ENCODE assay signal across 21 cellular contexts in the genomic region with DNA sequence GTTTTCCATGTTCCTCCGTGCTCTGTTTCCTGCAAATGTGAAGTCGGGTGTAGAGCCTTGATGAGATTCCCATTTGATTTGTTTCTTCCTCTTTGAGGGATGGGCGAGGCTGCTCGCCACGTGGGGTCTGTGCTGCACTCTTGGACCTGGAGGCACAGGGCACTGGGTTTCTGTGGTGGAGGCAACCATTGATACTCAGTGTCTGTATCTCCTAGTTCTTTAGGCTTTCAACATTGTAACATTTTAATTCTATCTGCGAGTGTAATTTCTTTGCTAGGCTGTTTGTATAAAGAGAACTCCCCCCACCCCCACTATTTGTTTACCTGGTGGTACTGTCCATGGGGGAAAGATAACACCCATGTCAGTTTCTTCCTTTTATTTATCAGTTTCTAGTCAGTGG. TPM values are rescaled to one million over a fixed set of nuclear protein-coding genes. Genes with fewer than 3 reads are reported as not detected.
DNase-seq lines count a peak whose midpoint lies in the region; ATAC-seq and TF ChIP-seq lines count a peak whose summit lies in the region.
"Had no signal": no experiment of that assay in that cellular context is flagged by ENCODE, and none has a peak within 500 bp of the region (broad histone marks: within the 10 kb centered on the region; RNA-seq: fewer than 3 reads in every experiment).

No MANE protein-coding gene starts in this region.

- H3K14ac ChIP-seq in trophoblast cell (ENCODE audit: low read length) = no peak overlapping the region

- H4K8ac ChIP-seq in trophoblast cell (ENCODE audit: low read depth, low read length) = no peak overlapping the region

- H3K36me3 ChIP-seq in trophoblast cell (ENCODE audit: control insufficient read depth in 1 of 2, insufficient read depth in 2 of 2, low read length in 2 of 2) = peaks cover 3 to 5% of the 10 kb centered on the region in 2 experiments
- H3K36me3 ChIP-seq in CD8-positive, alpha-beta memory T cell (ENCODE audit: insufficient read depth, low read length) = no peaks in the 10 kb centered on the region

- H3K27me3 ChIP-seq in trophoblast cell (ENCODE audit: insufficient read depth, low read length) = no peaks in the 10 kb centered on the region
- H3K27me3 ChIP-seq in CD8-positive, alpha-beta memory T cell (ENCODE audit: insufficient read depth, low read length, poor library complexity, severe bottlenecking) = no peaks in the 10 kb centered on the region

- H4K91ac ChIP-seq in trophoblast cell (ENCODE audit: low read depth, low read length) = no peak overlapping the region

- H3K23ac ChIP-seq in trophoblast cell (ENCODE audit: low read length) = no peak overlapping the region

- no peak overlapping the region for H2AK5ac ChIP-seq in trophoblast cell (ENCODE audit: low read length)

- no peak overlapping the region for H3K4me2 ChIP-seq in trophoblast cell (ENCODE audit: low read length)

- H4K12ac ChIP-seq in trophoblast cell (ENCODE audit: low read depth, low read length) = no peak overlapping the region

- no peak overlapping the region for H3K27ac ChIP-seq in trophoblast cell (ENCODE audit: low read depth, low read length)
- H3K27ac ChIP-seq in CD8-positive, alpha-beta memory T cell (ENCODE audit: low read depth, low read length) = no peak overlapping the region
- H3K27ac ChIP-seq: GM23248, SK-N-MC had no signal

- peaks cover 81% of the 10 kb centered on the region for H3K4me1 Mint-ChIP-seq in stimulated activated naive CD8-positive, alpha-beta T cell treated with anti-CD3 and anti-CD28 coated beads, Interleukin-15, Interleukin-2, amounts not matched to agents 100 ng/mL and 50 ng/mL, for 24 hours (ENCODE audit: low read depth)
- peaks cover 40% of the 10 kb centered on the region for H3K4me1 Mint-ChIP-seq in WTC11
- peaks cover 33 to 70% (median 55%) of the 10 kb centered on the region in 3 donors for H3K4me1 Mint-ChIP-seq in CD8-positive, alpha-beta memory T cell

- WGBS in trophoblast cell (ENCODE audit: extremely low coverage, insufficient coverage, insufficient read length) = no CpG with 5 or more reads among the region's 6 CpGs

- peak overlapping the region; percentile 29 for H3K4ac ChIP-seq in trophoblast cell (ENCODE audit: low read depth, low read length)

- no peak for ATAC-seq in stimulated activated naive CD8-positive, alpha-beta T cell treated with anti-CD3 and anti-CD28 coated beads, Interleukin-15, Interleukin-2, amounts not matched to agents 100 U/mL and 50 U/mL, for 24 hours
- no peak for ATAC-seq in WTC11
- ATAC-seq in HG03039 (IDR thresholded peaks at IDR 0.05; ENCODE audit: unreplicated experiment) = no peak
- ATAC-seq in activated CD4-positive, CD25-positive, alpha-beta regulatory T cell treated with anti-CD3 and anti-CD28 coated beads, Interleukin-2, amount 50 U/mL, for 24 hours = no peak
- ATAC-seq: HCT116 had no signal

- no peak overlapping the region for H3K9ac ChIP-seq in trophoblast cell (ENCODE audit: low read length)

- no peak overlapping the region for H3K4me3 Mint-ChIP-seq in stimulated activated naive CD8-positive, alpha-beta T cell treated with anti-CD3 and anti-CD28 coated beads, Interleukin-15, Interleukin-2, amounts not matched to agents 100 ng/mL and 50 ng/mL, for 24 hours
- no peak overlapping the region for H3K4me3 Mint-ChIP-seq in WTC11
- no peak overlapping the region for H3K4me3 Mint-ChIP-seq in CD8-positive, alpha-beta memory T cell
- H3K4me3 Mint-ChIP-seq: CD4-positive, alpha-beta T cell had no signal

- H3K27me3 Mint-ChIP-seq in stimulated activated naive CD8-positive, alpha-beta T cell treated with anti-CD3 and anti-CD28 coated beads, Interleukin-15, Interleukin-2, amounts not matched to agents 100 ng/mL and 50 ng/mL, for 24 hours = no peaks in the 10 kb centered on the region
- no peaks in the 10 kb centered on the region for H3K27me3 Mint-ChIP-seq in WTC11 (ENCODE audit: low read depth)
- no peaks in the 10 kb centered on the region for H3K27me3 Mint-ChIP-seq in CD8-positive, alpha-beta memory T cell
- H3K27me3 Mint-ChIP-seq: CD4-positive, alpha-beta T cell had no signal

- no peak for TF ChIP-seq CTCF in WTC11 (IDR thresholded peaks at IDR 0.05)

- no peak overlapping the region for H3K18ac ChIP-seq in trophoblast cell (ENCODE audit: low read length)

- no peaks in the 10 kb centered on the region for H3K9me3 Mint-ChIP-seq in stimulated activated naive CD8-positive, alpha-beta T cell treated with anti-CD3 and anti-CD28 coated beads, Interleukin-15, Interleukin-2, amounts not matched to agents 100 ng/mL and 50 ng/mL, for 24 hours
- H3K9me3 Mint-ChIP-seq in WTC11 = no peaks in the 10 kb centered on the region
- H3K9me3 Mint-ChIP-seq in CD8-positive, alpha-beta memory T cell = no peaks in the 10 kb centered on the region
- H3K9me3 Mint-ChIP-seq: CD4-positive, alpha-beta T cell had no signal

- H3K4me3 ChIP-seq in trophoblast cell (ENCODE audit: low read depth, low read length) = no peak overlapping the region
- H3K4me3 ChIP-seq in CD8-positive, alpha-beta memory T cell (ENCODE audit: low read length) = no peak overlapping the region
- H3K4me3 ChIP-seq: GM23248, SK-N-MC had no signal

- H2BK120ac ChIP-seq in trophoblast cell (ENCODE audit: insufficient read depth, low read length, poor library complexity) = no peak overlapping the region

- DNase-seq in stimulated activated naive CD8-positive, alpha-beta T cell treated with anti-CD3 and anti-CD28 coated beads, Interleukin-15, Interleukin-2, amounts not matched to agents 100 U/mL and 50 U/mL, for 24 hours = no peak
- DNase-seq in WTC11 (ENCODE audit: low spot score) (no peak), trophoblast cell (no peak), DMS153 treated with DMSO at 0.1 percent for 48 hours (lab: John Stamatoyannopoulos, UW; ENCODE audit: unreplicated experiment) (no peak)
- DNase-seq in CD8-positive, alpha-beta memory T cell = no peak
- DNase-seq: 8988T; CD4-positive, alpha-beta T cell; DMS53; GM23248; Karpas-422; NCI-H1417 treated with DMSO at 0.1 percent for 48 hours; NCI-H2029; NCI-H2171; NCI-H446; NCI-H69; Right ventricle myocardium superior had no signal

- H2BK12ac ChIP-seq in trophoblast cell (ENCODE audit: low read length) = no peak overlapping the region

- peaks cover 6 to 15% of the 10 kb centered on the region in 2 experiments for H3K4me1 ChIP-seq in trophoblast cell (ENCODE audit: control insufficient read depth in 1 of 2, insufficient read depth in 2 of 2, low read length in 2 of 2)
- peaks cover 12% of the 10 kb centered on the region for H3K4me1 ChIP-seq in CD8-positive, alpha-beta memory T cell (ENCODE audit: insufficient read depth, low read length)

- H3K79me1 ChIP-seq in trophoblast cell (ENCODE audit: low read length) = peaks cover 1% of the 10 kb centered on the region

- H3K36me3 Mint-ChIP-seq in stimulated activated naive CD8-positive, alpha-beta T cell treated with anti-CD3 and anti-CD28 coated beads, Interleukin-15, Interleukin-2, amounts not matched to agents 100 ng/mL and 50 ng/mL, for 24 hours (ENCODE audit: low read depth) = peaks cover 48% of the 10 kb centered on the region
- H3K36me3 Mint-ChIP-seq in WTC11 = peaks cover 8% of the 10 kb centered on the region
- peaks cover 3 to 24% (median 14%) of the 10 kb centered on the region in 3 donors for H3K36me3 Mint-ChIP-seq in CD8-positive, alpha-beta memory T cell

- H2AFZ ChIP-seq in trophoblast cell (ENCODE audit: insufficient read depth, low read length, poor library complexity) = no peak overlapping the region
- H2AFZ ChIP-seq: GM23248 had no signal

- no peaks in the 10 kb centered on the region for H3K9me3 ChIP-seq in trophoblast cell (ENCODE audit: insufficient read depth, low read depth, low read length)
- H3K9me3 ChIP-seq in CD8-positive, alpha-beta memory T cell (ENCODE audit: low read length) = no peaks in the 10 kb centered on the region

- POLR2A ChIA-PET in WTC11 (lab: Charles Lee) = no interaction called here
- POLR2A ChIA-PET in CD8-positive, alpha-beta memory T cell (lab: Charles Lee) = no interaction called here

- no peak overlapping the region for H2BK5ac ChIP-seq in trophoblast cell (ENCODE audit: low read depth, low read length, poor library complexity)

- CTCF ChIA-PET in WTC11 (lab: Charles Lee) = interaction anchor here (1.0 to 2.9 kb wide), 3 partner anchors 10 to 92 kb away, joined by 3 to 30 read pairs (median 3); no protein-coding TSS in a partner anchor
- CTCF ChIA-PET in CD8-positive, alpha-beta memory T cell (lab: Charles Lee) = no interaction called here

- peak overlapping the region; percentile 9 for H3K27ac Mint-ChIP-seq in stimulated activated naive CD8-positive, alpha-beta T cell treated with anti-CD3 and anti-CD28 coated beads, Interleukin-15, Interleukin-2, amounts not matched to agents 100 ng/mL and 50 ng/mL, for 24 hours
- peak overlapping the region; percentile 19; the same call in 1 of the 2 replicates for H3K27ac Mint-ChIP-seq in WTC11
- peak overlapping the region in 1 of 8 donors; percentile 11 for H3K27ac Mint-ChIP-seq in CD8-positive, alpha-beta memory T cell
- H3K27ac Mint-ChIP-seq: CD4-positive, alpha-beta T cell had no signal

- H3K79me2 ChIP-seq in trophoblast cell (ENCODE audit: control insufficient read depth, insufficient read depth, low read length, poor library complexity) = peaks cover 2% of the 10 kb centered on the region

TF ChIP-seq in WTC11, 78 proteins besides CTCF, POLR2A, EP300 and RAD21 (continues in another document):
- TF ChIP-seq MYBL2 (CRISPR knock-in tag; IDR thresholded peaks at IDR 0.05) (no peak), NR1H2 (CRISPR knock-in tag; IDR thresholded peaks at IDR 0.05) (no peak), ZNF232 (CRISPR knock-in tag; IDR thresholded peaks at IDR 0.05) (no peak)
- TF ChIP-seq, protein P1, sequence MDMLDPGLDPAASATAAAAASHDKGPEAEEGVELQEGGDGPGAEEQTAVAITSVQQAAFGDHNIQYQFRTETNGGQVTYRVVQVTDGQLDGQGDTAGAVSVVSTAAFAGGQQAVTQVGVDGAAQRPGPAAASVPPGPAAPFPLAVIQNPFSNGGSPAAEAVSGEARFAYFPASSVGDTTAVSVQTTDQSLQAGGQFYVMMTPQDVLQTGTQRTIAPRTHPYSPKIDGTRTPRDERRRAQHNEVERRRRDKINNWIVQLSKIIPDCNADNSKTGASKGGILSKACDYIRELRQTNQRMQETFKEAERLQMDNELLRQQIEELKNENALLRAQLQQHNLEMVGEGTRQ (CRISPR knock-in tag; IDR thresholded peaks at IDR 0.05) = no peak

RNA-seq across cellular contexts. Expression of a gene that starts 52.3 kb away (rescaled TPM):
- total RNA-seq in WTC11 (2021) = 74.8 to 84.6 TPM (median 81.9 TPM) in 3 replicates
- 156 and 169 TPM in 2 replicates for polyA plus RNA-seq in trophoblast cell (2013)
- total RNA-seq in CD8-positive, alpha-beta memory T cell = 10 to 100 TPM; 65.6 to 69.0 TPM
- polyA plus RNA-seq in CD8-positive, alpha-beta memory T cell = 15.7 TPM
